In genomic region chr6:70164556-70164955, GRCh38 we compare ENCODE assay signal across 21 cellular contexts.
"Had no signal": no experiment of that assay in that cellular context is flagged by ENCODE, and none has a peak within 500 bp of the region (broad histone marks: within the 10 kb centered on the region; RNA-seq: fewer than 3 reads in every experiment).

No MANE protein-coding gene starts in this region.

- H3K4me2 ChIP-seq: neural progenitor cell had no signal

- H3K27ac ChIP-seq: cardiac muscle cell, esophagus squamous epithelium, heart left ventricle, neural progenitor cell, thoracic aorta, vagina had no signal

- H3K36me3 Mint-ChIP-seq: activated naive CD4-positive, alpha-beta T cell treated with anti-CD3 and anti-CD28 coated beads, Interleukin-2, amount 10 ng/mL, durations not matched to agents 7 days and 5 days; neural progenitor cell; type B pancreatic cell had no signal

- H2AFZ ChIP-seq: neural progenitor cell had no signal

- H3K4me1 ChIP-seq: heart left ventricle, neural progenitor cell, vagina had no signal

- H3K9me3 Mint-ChIP-seq: activated CD4-positive, alpha-beta memory T cell treated with anti-CD3 and anti-CD28 coated beads, Interleukin-2, amount 10 ng/mL, durations not matched to agents 7 days and 5 days; activated CD4-positive, alpha-beta T cell treated with anti-CD3 and anti-CD28 coated beads, Interleukin-2, amount 10 ng/mL, durations not matched to agents 24 days and 14 days; activated naive CD4-positive, alpha-beta T cell treated with anti-CD3 and anti-CD28 coated beads, Interleukin-2, amount 10 ng/mL, durations not matched to agents 7 days and 5 days; endodermal cell; memory B cell; naive B cell; neural progenitor cell; type B pancreatic cell had no signal

- H3K36me3 ChIP-seq: cardiac muscle cell, esophagus squamous epithelium, heart left ventricle, neural progenitor cell, thoracic aorta, vagina had no signal

- H3K27me3 ChIP-seq: vagina had no signal

- H3K9ac ChIP-seq: neural progenitor cell had no signal

- H3K9me3 ChIP-seq: esophagus squamous epithelium, heart left ventricle, thoracic aorta, vagina had no signal

- H3K4me3 ChIP-seq: cardiac muscle cell, esophagus squamous epithelium, heart left ventricle, neural progenitor cell, thoracic aorta, vagina had no signal

- DNase-seq: activated CD4-positive, alpha-beta memory T cell treated with anti-CD3 and anti-CD28 coated beads, Interleukin-2, amount 10 ng/mL, durations not matched to agents 7 days and 5 days; activated CD4-positive, alpha-beta T cell treated with anti-CD3 and anti-CD28 coated beads, Interleukin-2, amount 10 ng/mL, durations not matched to agents 24 days and 14 days; activated effector memory CD4-positive, alpha-beta T cell treated with anti-CD3 and anti-CD28 coated beads, Interleukin-2, amount 50 U/mL, for 16 hours; activated naive CD4-positive, alpha-beta T cell treated with anti-CD3 and anti-CD28 coated beads, Interleukin-2, amount 10 ng/mL, durations not matched to agents 7 days and 5 days; amygdala; cortex of kidney; endodermal cell; esophagus squamous epithelium; heart left ventricle; islet precursor cell; left cardiac atrium; naive B cell; retina; stimulated activated CD4-positive, alpha-beta T cell treated with anti-CD3 and anti-CD28 coated beads, Interleukin-4, amount 100 ng/mL, for 24 hours; stimulated activated naive CD4-positive, alpha-beta T cell treated with Interleukin-2 at 50 U/mL for 16 hours had no signal

- H3K4me1 Mint-ChIP-seq: activated CD4-positive, alpha-beta memory T cell treated with anti-CD3 and anti-CD28 coated beads, Interleukin-2, amount 10 ng/mL, durations not matched to agents 7 days and 5 days; activated CD4-positive, alpha-beta T cell treated with anti-CD3 and anti-CD28 coated beads, Interleukin-2, amount 10 ng/mL, durations not matched to agents 24 days and 14 days; activated naive CD4-positive, alpha-beta T cell treated with anti-CD3 and anti-CD28 coated beads, Interleukin-2, amount 10 ng/mL, durations not matched to agents 7 days and 5 days had no signal

- H3K27me3 Mint-ChIP-seq: memory B cell, naive B cell had no signal

- H3K27ac Mint-ChIP-seq: activated CD4-positive, alpha-beta memory T cell treated with anti-CD3 and anti-CD28 coated beads, Interleukin-2, amount 10 ng/mL, durations not matched to agents 7 days and 5 days; activated CD4-positive, alpha-beta T cell treated with anti-CD3 and anti-CD28 coated beads, Interleukin-2, amount 10 ng/mL, durations not matched to agents 24 days and 14 days; activated naive CD4-positive, alpha-beta T cell treated with anti-CD3 and anti-CD28 coated beads, Interleukin-2, amount 10 ng/mL, durations not matched to agents 7 days and 5 days; endodermal cell; memory B cell; neural progenitor cell; type B pancreatic cell had no signal

- ATAC-seq: heart left ventricle, left cardiac atrium had no signal

- H3K4me3 Mint-ChIP-seq: activated CD4-positive, alpha-beta memory T cell treated with anti-CD3 and anti-CD28 coated beads, Interleukin-2, amount 10 ng/mL, durations not matched to agents 7 days and 5 days; activated CD4-positive, alpha-beta T cell treated with anti-CD3 and anti-CD28 coated beads, Interleukin-2, amount 10 ng/mL, durations not matched to agents 24 days and 14 days; activated naive CD4-positive, alpha-beta T cell treated with anti-CD3 and anti-CD28 coated beads, Interleukin-2, amount 10 ng/mL, durations not matched to agents 7 days and 5 days; endodermal cell; memory B cell; naive B cell; neural progenitor cell; type B pancreatic cell had no signal
